1 cellular context compared by ENCODE assay signal in the genomic region with DNA sequence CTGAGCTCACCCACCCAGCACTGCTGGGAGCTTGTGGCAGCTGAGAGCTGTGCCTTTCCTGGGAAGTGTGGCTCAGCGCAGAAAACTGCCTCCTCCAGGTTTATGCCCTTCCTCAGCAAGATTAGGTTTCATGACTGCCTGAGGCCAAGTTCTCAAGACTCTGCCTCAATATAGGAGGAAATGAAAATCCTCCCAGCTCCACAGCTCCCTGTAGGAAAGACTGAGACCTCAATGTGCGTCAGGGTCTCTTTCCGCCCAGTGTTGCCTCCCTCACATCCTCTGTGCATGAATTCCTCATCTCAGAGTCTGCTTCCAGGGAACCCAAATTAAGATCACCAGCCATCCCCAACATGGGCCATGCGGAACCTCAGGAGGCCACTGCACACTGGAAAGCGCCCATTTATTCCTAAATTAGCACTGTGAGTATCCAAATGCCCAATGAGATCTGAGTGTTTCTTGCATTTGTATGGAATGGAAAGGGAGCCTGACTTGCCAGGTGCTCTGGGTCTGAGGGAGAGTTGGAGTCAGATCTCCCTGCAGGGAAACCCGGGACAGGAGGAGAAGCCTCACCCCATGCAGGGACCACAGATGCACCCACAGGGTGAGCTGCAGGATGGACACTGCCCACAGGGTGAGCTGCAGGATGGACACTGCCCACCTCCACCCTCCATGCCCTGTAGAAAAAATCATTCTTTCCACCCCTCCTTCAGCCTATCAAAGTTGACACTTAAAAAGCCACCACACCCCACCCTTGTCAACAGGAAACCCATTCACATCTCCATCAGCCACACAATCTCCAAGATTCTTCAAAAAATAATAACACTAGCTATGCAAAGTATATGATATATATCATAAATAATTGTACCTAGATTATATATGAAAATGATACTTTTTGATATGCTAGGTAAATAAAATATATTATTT.
TF ChIP-seq lines count a peak whose summit lies in the region.

No MANE protein-coding gene starts in this region.

TF ChIP-seq in K562, 482 proteins besides CTCF, POLR2A, EP300 and RAD21 (continued from another document):
- TF ChIP-seq, protein P1, sequence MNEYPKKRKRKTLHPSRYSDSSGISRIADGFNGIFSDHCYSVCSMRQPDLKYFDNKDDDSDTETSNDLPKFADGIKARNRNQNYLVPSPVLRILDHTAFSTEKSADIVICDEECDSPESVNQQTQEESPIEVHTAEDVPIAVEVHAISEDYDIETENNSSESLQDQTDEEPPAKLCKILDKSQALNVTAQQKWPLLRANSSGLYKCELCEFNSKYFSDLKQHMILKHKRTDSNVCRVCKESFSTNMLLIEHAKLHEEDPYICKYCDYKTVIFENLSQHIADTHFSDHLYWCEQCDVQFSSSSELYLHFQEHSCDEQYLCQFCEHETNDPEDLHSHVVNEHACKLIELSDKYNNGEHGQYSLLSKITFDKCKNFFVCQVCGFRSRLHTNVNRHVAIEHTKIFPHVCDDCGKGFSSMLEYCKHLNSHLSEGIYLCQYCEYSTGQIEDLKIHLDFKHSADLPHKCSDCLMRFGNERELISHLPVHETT (CRISPR knock-in tag; conservative IDR thresholded peaks at IDR 0.05 in 1 of 2, IDR thresholded peaks at IDR 0.05 in 1 of 2), result peak in 1 of 2 experiments; percentile 92; a peak in 2 of 4 replicates
- TF ChIP-seq, protein P2, sequence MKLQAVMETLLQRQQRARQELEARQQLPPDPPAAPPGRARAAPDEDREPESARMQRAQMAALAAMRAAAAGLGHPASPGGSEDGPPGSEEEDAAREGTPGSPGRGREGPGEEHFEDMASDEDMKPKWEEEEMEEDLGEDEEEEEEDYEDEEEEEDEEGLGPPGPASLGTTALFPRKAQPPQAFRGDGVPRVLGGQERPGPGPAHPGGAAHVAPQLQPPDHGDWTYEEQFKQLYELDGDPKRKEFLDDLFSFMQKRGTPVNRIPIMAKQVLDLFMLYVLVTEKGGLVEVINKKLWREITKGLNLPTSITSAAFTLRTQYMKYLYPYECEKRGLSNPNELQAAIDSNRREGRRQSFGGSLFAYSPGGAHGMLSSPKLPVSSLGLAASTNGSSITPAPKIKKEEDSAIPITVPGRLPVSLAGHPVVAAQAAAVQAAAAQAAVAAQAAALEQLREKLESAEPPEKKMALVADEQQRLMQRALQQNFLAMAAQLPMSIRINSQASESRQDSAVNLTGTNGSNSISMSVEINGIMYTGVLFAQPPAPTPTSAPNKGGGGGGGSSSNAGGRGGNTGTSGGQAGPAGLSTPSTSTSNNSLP (IDR thresholded peaks at IDR 0.05; ENCODE audit: borderline replicate concordance, low read depth, low read length), result no peak
- 0 out of 2 replicates have a peak, but pooled peaks have one; percentile 9 for TF ChIP-seq IRF2 (CRISPR knock-in tag; IDR thresholded peaks at IDR 0.05)
- TF ChIP-seq, protein P3, sequence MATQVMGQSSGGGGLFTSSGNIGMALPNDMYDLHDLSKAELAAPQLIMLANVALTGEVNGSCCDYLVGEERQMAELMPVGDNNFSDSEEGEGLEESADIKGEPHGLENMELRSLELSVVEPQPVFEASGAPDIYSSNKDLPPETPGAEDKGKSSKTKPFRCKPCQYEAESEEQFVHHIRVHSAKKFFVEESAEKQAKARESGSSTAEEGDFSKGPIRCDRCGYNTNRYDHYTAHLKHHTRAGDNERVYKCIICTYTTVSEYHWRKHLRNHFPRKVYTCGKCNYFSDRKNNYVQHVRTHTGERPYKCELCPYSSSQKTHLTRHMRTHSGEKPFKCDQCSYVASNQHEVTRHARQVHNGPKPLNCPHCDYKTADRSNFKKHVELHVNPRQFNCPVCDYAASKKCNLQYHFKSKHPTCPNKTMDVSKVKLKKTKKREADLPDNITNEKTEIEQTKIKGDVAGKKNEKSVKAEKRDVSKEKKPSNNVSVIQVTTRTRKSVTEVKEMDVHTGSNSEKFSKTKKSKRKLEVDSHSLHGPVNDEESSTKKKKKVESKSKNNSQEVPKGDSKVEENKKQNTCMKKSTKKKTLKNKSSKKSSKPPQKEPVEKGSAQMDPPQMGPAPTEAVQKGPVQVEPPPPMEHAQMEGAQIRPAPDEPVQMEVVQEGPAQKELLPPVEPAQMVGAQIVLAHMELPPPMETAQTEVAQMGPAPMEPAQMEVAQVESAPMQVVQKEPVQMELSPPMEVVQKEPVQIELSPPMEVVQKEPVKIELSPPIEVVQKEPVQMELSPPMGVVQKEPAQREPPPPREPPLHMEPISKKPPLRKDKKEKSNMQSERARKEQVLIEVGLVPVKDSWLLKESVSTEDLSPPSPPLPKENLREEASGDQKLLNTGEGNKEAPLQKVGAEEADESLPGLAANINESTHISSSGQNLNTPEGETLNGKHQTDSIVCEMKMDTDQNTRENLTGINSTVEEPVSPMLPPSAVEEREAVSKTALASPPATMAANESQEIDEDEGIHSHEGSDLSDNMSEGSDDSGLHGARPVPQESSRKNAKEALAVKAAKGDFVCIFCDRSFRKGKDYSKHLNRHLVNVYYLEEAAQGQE (CRISPR knock-in tag; IDR thresholded peaks at IDR 0.05; ENCODE audit: low read depth), result no peak
- TF ChIP-seq ZFP30 (CRISPR knock-in tag; IDR thresholded peaks at IDR 0.05; ENCODE audit: borderline replicate concordance), result no peak
